In genomic region chr5:80248378-80248777, GRCh38 we compare ENCODE assay signal across 12 cellular contexts.
A peak's percentile ranks its signal among the peaks of the same experiment; 100 is the strongest.
DNase-seq lines count a peak whose midpoint lies in the region; ATAC-seq and TF ChIP-seq lines count a peak whose summit lies in the region.
"Had no signal": no experiment of that assay in that cellular context is flagged by ENCODE, and none has a peak within 500 bp of the region (broad histone marks: within the 10 kb centered on the region; RNA-seq: fewer than 3 reads in every experiment).

No MANE protein-coding gene starts in this region.

- peaks cover 8% of the 10 kb centered on the region for H3K9me3 Mint-ChIP-seq in activated naive CD4-positive, alpha-beta T cell treated with anti-CD3 and anti-CD28 coated beads, Interleukin-2, amount 10 ng/mL, durations not matched to agents 7 days and 5 days
- no peaks in the 10 kb centered on the region for H3K9me3 Mint-ChIP-seq in effector memory CD8-positive, alpha-beta T cell
- H3K9me3 Mint-ChIP-seq in stimulated activated naive CD8-positive, alpha-beta T cell treated with anti-CD3 and anti-CD28 coated beads, Interleukin-15, amount 100 ng/mL, for 72 hours, result peaks cover under 1 to 9% of the 10 kb centered on the region in 2 donors

- H3K27me3 Mint-ChIP-seq in activated naive CD4-positive, alpha-beta T cell treated with anti-CD3 and anti-CD28 coated beads, Interleukin-2, amount 10 ng/mL, durations not matched to agents 7 days and 5 days, result no peaks in the 10 kb centered on the region
- no peaks in the 10 kb centered on the region for H3K27me3 Mint-ChIP-seq in effector memory CD8-positive, alpha-beta T cell
- H3K27me3 Mint-ChIP-seq in stimulated activated naive CD8-positive, alpha-beta T cell treated with anti-CD3 and anti-CD28 coated beads, Interleukin-15, amount 100 ng/mL, for 72 hours, result no peaks in the 10 kb centered on the region
- H3K27me3 Mint-ChIP-seq: activated B cell treated with CpG ODN at 0.5 μM for 24 hours had no signal

- peaks cover 64% of the 10 kb centered on the region for H3K36me3 Mint-ChIP-seq in activated naive CD4-positive, alpha-beta T cell treated with anti-CD3 and anti-CD28 coated beads, Interleukin-2, amount 10 ng/mL, durations not matched to agents 7 days and 5 days
- peaks cover 4% of the 10 kb centered on the region for H3K36me3 Mint-ChIP-seq in effector memory CD8-positive, alpha-beta T cell (ENCODE audit: insufficient read depth)

- CTCF ChIA-PET in activated naive CD4-positive, alpha-beta T cell treated with anti-CD3 and anti-CD28 coated beads, Interleukin-2, amount 10 ng/mL, durations not matched to agents 7 days and 5 days (lab: Charles Lee), result interaction anchor here (1.8 kb wide), 1 partner anchor 30 kb away, joined by 5 read pairs; no protein-coding TSS in a partner anchor

- H3K27ac Mint-ChIP-seq in activated naive CD4-positive, alpha-beta T cell treated with anti-CD3 and anti-CD28 coated beads, Interleukin-2, amount 10 ng/mL, durations not matched to agents 7 days and 5 days, result peak overlapping the region; percentile 84
- peak overlapping the region; percentile 47 to 76 for H3K27ac Mint-ChIP-seq in effector memory CD8-positive, alpha-beta T cell
- H3K27ac Mint-ChIP-seq in stimulated activated naive CD8-positive, alpha-beta T cell treated with anti-CD3 and anti-CD28 coated beads, Interleukin-15, amount 100 ng/mL, for 72 hours, result peak overlapping the region; percentile 30 to 89
- H3K27ac Mint-ChIP-seq: activated B cell treated with CpG ODN at 0.5 μM for 24 hours had no signal

- no peak for TF ChIP-seq CTCF in RWPE2 (IDR thresholded peaks at IDR 0.05; ENCODE audit: poor library complexity, severe bottlenecking)

- H3K4me3 Mint-ChIP-seq in activated naive CD4-positive, alpha-beta T cell treated with anti-CD3 and anti-CD28 coated beads, Interleukin-2, amount 10 ng/mL, durations not matched to agents 7 days and 5 days, result no peak overlapping the region
- H3K4me3 Mint-ChIP-seq in effector memory CD8-positive, alpha-beta T cell, result peak overlapping the region; percentile 32 to 53
- peak overlapping the region; percentile 68 to 78 for H3K4me3 Mint-ChIP-seq in stimulated activated naive CD8-positive, alpha-beta T cell treated with anti-CD3 and anti-CD28 coated beads, Interleukin-15, amount 100 ng/mL, for 72 hours
- H3K4me3 Mint-ChIP-seq: activated B cell treated with CpG ODN at 0.5 μM for 24 hours had no signal

- peaks cover 79% of the 10 kb centered on the region for H3K4me1 Mint-ChIP-seq in activated naive CD4-positive, alpha-beta T cell treated with anti-CD3 and anti-CD28 coated beads, Interleukin-2, amount 10 ng/mL, durations not matched to agents 7 days and 5 days
- peaks cover 32 to 40% of the 10 kb centered on the region in 2 donors for H3K4me1 Mint-ChIP-seq in effector memory CD8-positive, alpha-beta T cell (ENCODE audit: low read depth in 2 of 2)
- peaks cover 84% of the 10 kb centered on the region for H3K4me1 Mint-ChIP-seq in stimulated activated naive CD8-positive, alpha-beta T cell treated with anti-CD3 and anti-CD28 coated beads, Interleukin-15, amount 100 ng/mL, for 72 hours

- no peaks in the 10 kb centered on the region for H3K9me3 ChIP-seq in RWPE2 (ENCODE audit: severe bottlenecking)

- H3K36me3 ChIP-seq in RWPE2 (ENCODE audit: low read depth), result no peaks in the 10 kb centered on the region

- H3K27ac ChIP-seq in RWPE2 (ENCODE audit: poor library complexity, severe bottlenecking), result peak overlapping the region; percentile 77

- peaks cover 27% of the 10 kb centered on the region for H3K4me1 ChIP-seq in RWPE2 (ENCODE audit: insufficient read depth, poor library complexity, severe bottlenecking)

- DNase-seq in activated naive CD4-positive, alpha-beta T cell treated with anti-CD3 and anti-CD28 coated beads, Interleukin-2, amount 10 ng/mL, durations not matched to agents 7 days and 5 days, result no peak
- DNase-seq in activated naive CD4-positive, alpha-beta T cell treated with anti-CD3 and anti-CD28 coated beads, Interleukin-2, amount 50 U/mL, for 16 hours, result no peak
- DNase-seq in RWPE2 (ENCODE audit: low spot score) (no peak), NCI-H1417 (lab: John Stamatoyannopoulos, UW) (no peak)
- DNase-seq in effector memory CD8-positive, alpha-beta T cell, result no peak
- DNase-seq in stimulated activated naive CD8-positive, alpha-beta T cell treated with anti-CD3 and anti-CD28 coated beads, Interleukin-15, amount 100 ng/mL, for 72 hours, result no peak
- DNase-seq: activated B cell treated with CpG ODN at 0.5 μM for 24 hours, amygdala, head of caudate nucleus had no signal

- H3K27me3 ChIP-seq in RWPE2 (ENCODE audit: insufficient read depth, poor library complexity, severe bottlenecking), result no peaks in the 10 kb centered on the region

- ATAC-seq in RWPE2 (ENCODE audit: low read depth) (no peak), GM21786 (IDR thresholded peaks at IDR 0.05; ENCODE audit: unreplicated experiment) (no peak), GM19395 (IDR thresholded peaks at IDR 0.05; ENCODE audit: unreplicated experiment) (no peak)
- ATAC-seq in effector memory CD8-positive, alpha-beta T cell (replicated peaks), result no peak
- peak; percentile 35 for ATAC-seq in stimulated activated naive CD8-positive, alpha-beta T cell treated with anti-CD3 and anti-CD28 coated beads, Interleukin-15, amount 100 ng/mL, for 72 hours

- H3K4me3 ChIP-seq in RWPE2 (ENCODE audit: severe bottlenecking), result no peak overlapping the region
- H3K4me3 ChIP-seq: lung had no signal
